ENCODE assay signal across 16 cellular contexts in genomic region chr12:1464925-1465324, GRCh38.
"Had no signal": no experiment of that assay in that cellular context is flagged by ENCODE, and none has a peak within 500 bp of the region (broad histone marks: within the 10 kb centered on the region; RNA-seq: fewer than 3 reads in every experiment).

No MANE protein-coding gene starts in this region.

- H3K4me3 ChIP-seq: dorsolateral prefrontal cortex, heart left ventricle, right atrium auricular region, sigmoid colon, skin epidermis had no signal

- H3K27me3 Mint-ChIP-seq: naive B cell had no signal

- ATAC-seq: heart left ventricle, left colon had no signal

- DNase-seq: cortex of kidney; dorsolateral prefrontal cortex; effector CD8-positive, alpha-beta T cell; foreskin melanocyte; heart left ventricle; hippocampal formation; left colon; mesendoderm; naive B cell; posterior cingulate gyrus; sigmoid colon; stimulated activated CD4-positive, alpha-beta T cell treated with anti-CD3 and anti-CD28 coated beads, Interleukin-12 subunit alpha, Interleukin-12 subunit beta, amount 100 ng/mL, for 4 hours; stimulated activated naive CD4-positive, alpha-beta T cell treated with Interleukin-2 at 50 U/mL for 16 hours; trophoblast cell had no signal

- H3K9me3 Mint-ChIP-seq: naive B cell had no signal

- H3K4me3 Mint-ChIP-seq: naive B cell had no signal
